27 cellular contexts compared by ENCODE assay signal in the genomic region with DNA sequence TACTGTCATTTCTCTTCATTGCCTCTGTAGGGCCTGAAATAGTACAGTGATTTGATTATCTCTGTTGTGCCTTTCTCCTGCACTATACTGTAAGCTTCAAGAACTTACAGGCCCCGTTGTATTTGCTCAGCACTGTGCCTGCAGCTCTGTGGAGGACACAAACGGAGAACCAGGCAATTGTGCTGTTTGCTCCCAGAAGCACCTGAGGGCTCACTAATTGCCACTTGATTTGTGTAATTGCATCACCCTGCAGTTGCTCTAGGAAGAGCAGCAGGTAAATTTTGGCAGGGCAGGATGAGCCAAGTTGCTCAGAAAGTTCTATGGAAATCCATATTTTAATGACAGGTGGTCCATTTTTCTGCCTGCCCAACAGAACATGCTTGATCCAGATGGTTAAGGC. TPM values are rescaled to one million over a fixed set of nuclear protein-coding genes. Genes with fewer than 3 reads are reported as not detected.
DNase-seq lines count a peak whose midpoint lies in the region; ATAC-seq and TF ChIP-seq lines count a peak whose summit lies in the region.
"Had no signal": no experiment of that assay in that cellular context is flagged by ENCODE, and none has a peak within 500 bp of the region (broad histone marks: within the 10 kb centered on the region; RNA-seq: fewer than 3 reads in every experiment).

No MANE protein-coding gene starts in this region.

- H3K27ac ChIP-seq in sigmoid colon: peak overlapping the region; percentile 53 to 78 (median 62)
- H3K27ac ChIP-seq: HL-60 had no signal

- TF ChIP-seq EP300 in sigmoid colon (IDR thresholded peaks at IDR 0.05): no peak

- H3K4me1 ChIP-seq in sigmoid colon: peaks cover 0 to 40% (median 27%) of the 10 kb centered on the region in 4 donors
- H3K4me1 ChIP-seq: Caco-2 had no signal

- H3K4me3 ChIP-seq in sigmoid colon: no peak overlapping the region
- H3K4me3 ChIP-seq: dorsolateral prefrontal cortex, upper lobe of left lung had no signal

- no peaks in the 10 kb centered on the region for H3K9me3 ChIP-seq in sigmoid colon
- H3K9me3 ChIP-seq: Caco-2, upper lobe of left lung had no signal

- intact Hi-C loops in sigmoid colon (cut with DNase I): no loop called here

- no peaks in the 10 kb centered on the region for H3K36me3 ChIP-seq in sigmoid colon
- H3K36me3 ChIP-seq: upper lobe of left lung had no signal

- H3K27me3 ChIP-seq in sigmoid colon: no peaks in the 10 kb centered on the region
- H3K27me3 ChIP-seq: dorsolateral prefrontal cortex, upper lobe of left lung had no signal

- DNase-seq in NCI-H2081 (lab: John Stamatoyannopoulos, UW): peak; percentile 9 to 47
- no peak for DNase-seq in NCI-H2081 treated with DMSO at 0.1 percent for 48 hours (lab: John Stamatoyannopoulos, UW)
- DNase-seq in NCI-H1436 (lab: John Stamatoyannopoulos, UW): peak; percentile 86
- DNase-seq in NCI-H748 treated with DMSO at 0.1 percent for 48 hours (lab: John Stamatoyannopoulos, UW): peak; percentile 32
- DNase-seq in sigmoid colon: no peak
- DNase-seq in globus pallidus (ENCODE audit: low spot score): no peak
- no peak for DNase-seq in Ammon's horn (ENCODE audit: low spot score)
- DNase-seq: 8988T; activated CD4-positive, alpha-beta memory T cell treated with anti-CD3 and anti-CD28 coated beads for 36 hours; activated naive CD4-positive, alpha-beta T cell treated with Interleukin-2 at 50 U/mL for 16 hours; amygdala; Caco-2; central memory CD4-positive, alpha-beta T cell; dorsolateral prefrontal cortex; foreskin fibroblast; NCI-H187 treated with DMSO at 0.1 percent for 48 hours; retina; stimulated activated CD8-positive, alpha-beta memory T cell treated with anti-CD3 and anti-CD28 coated beads, Interleukin-4, amount 100 ng/mL, for 48 hours; T-helper 2 cell had no signal

- WGBS in sigmoid colon, 2 donors: 74 to 76% methylated on average over 2 of the region's 2 CpGs

- TF ChIP-seq POLR2A in sigmoid colon (IDR thresholded peaks at IDR 0.05): no peak

- ATAC-seq in GM21381 (IDR thresholded peaks at IDR 0.05; ENCODE audit: unreplicated experiment): no peak
- ATAC-seq: Panc1 had no signal

- no peak for TF ChIP-seq CTCF in sigmoid colon (IDR thresholded peaks at IDR 0.05)

RNA-seq across cellular contexts. Expression of a gene that starts 11.6 kb away (rescaled TPM):
- total RNA-seq in sigmoid colon: not detected
- under 1 TPM in 1 of 3 donors, not detected in 2; 0.03 TPM for polyA plus RNA-seq in sigmoid colon
- total RNA-seq: activated CD4-positive, alpha-beta memory T cell treated with anti-CD3 and anti-CD28 coated beads for 36 hours; Caco-2; kidney epithelial cell; omental fat pad; SK-MEL-5; upper lobe of left lung had no signal
- polyA plus RNA-seq: BJ had no signal

RNA-seq across cellular contexts. Expression of a gene that starts 16.4 kb away (rescaled TPM):
- not detected for total RNA-seq in sigmoid colon
- polyA plus RNA-seq in sigmoid colon: under 1 TPM in 1 of 3 donors, not detected in 2; 0.04 TPM
- total RNA-seq: activated CD4-positive, alpha-beta memory T cell treated with anti-CD3 and anti-CD28 coated beads for 36 hours; Caco-2; dorsolateral prefrontal cortex; kidney epithelial cell; omental fat pad; SK-MEL-5; upper lobe of left lung had no signal
- polyA plus RNA-seq: BJ had no signal

RNA-seq across cellular contexts. Expression of a gene that starts 32.3 kb away (rescaled TPM):
- total RNA-seq in sigmoid colon: not detected
- polyA plus RNA-seq in sigmoid colon: not detected
- total RNA-seq: activated CD4-positive, alpha-beta memory T cell treated with anti-CD3 and anti-CD28 coated beads for 36 hours; Caco-2; kidney epithelial cell; omental fat pad; SK-MEL-5; upper lobe of left lung had no signal
- polyA plus RNA-seq: BJ had no signal

RNA-seq across cellular contexts. Expression of a gene that starts 34.2 kb away (rescaled TPM):
- total RNA-seq in sigmoid colon: not detected
- under 1 TPM in 2 of 3 donors, not detected in 1; 0.60 to 0.61 TPM for polyA plus RNA-seq in sigmoid colon
- total RNA-seq: activated CD4-positive, alpha-beta memory T cell treated with anti-CD3 and anti-CD28 coated beads for 36 hours; Caco-2; dorsolateral prefrontal cortex; kidney epithelial cell; SK-MEL-5 had no signal
- polyA plus RNA-seq: BJ had no signal

RNA-seq across cellular contexts. Expression of a gene that starts 50.5 kb away (rescaled TPM):
- not detected for total RNA-seq in sigmoid colon
- not detected for polyA plus RNA-seq in sigmoid colon
- total RNA-seq: activated CD4-positive, alpha-beta memory T cell treated with anti-CD3 and anti-CD28 coated beads for 36 hours; Caco-2; dorsolateral prefrontal cortex; kidney epithelial cell; omental fat pad; SK-MEL-5; upper lobe of left lung had no signal
- polyA plus RNA-seq: BJ had no signal

Comparison
In these comparisons a context has a peak if more than half of its experiments do, and no peak if none do; other contexts are left out.
1. DNase-seq: peak in NCI-H2081 (2 of 2), NCI-H1436 (single experiment) and NCI-H748 treated with DMSO at 0.1 percent for 48 hours (single experiment); none in NCI-H2081 treated with DMSO at 0.1 percent for 48 hours (single experiment), sigmoid colon (single experiment), globus pallidus (single experiment) and Ammon's horn (single experiment).